ENCODE assay signal across 7 cellular contexts in genomic region chrX:89871662-89872061, GRCh38. TPM values are rescaled to one million over a fixed set of nuclear protein-coding genes. Genes with fewer than 3 reads are reported as not detected.
A peak's percentile ranks its signal among the peaks of the same experiment; 100 is the strongest.
DNase-seq lines count a peak whose midpoint lies in the region; ATAC-seq, FAIRE-seq and TF ChIP-seq lines count a peak whose summit lies in the region.
"Not testable (repeated sequence)": the region's sequence is repeated elsewhere in the genome, so short reads cannot be mapped to it uniquely, and the experiment has no call there.

No MANE protein-coding gene starts in this region.

- H3K27ac ChIP-seq in HepG2 (ENCODE audit: extremely low read length, insufficient read depth, low read length), result not testable (repeated sequence)

- TF ChIP-seq EP300 in HepG2 (IDR thresholded peaks at IDR 0.05; ENCODE audit: low read depth in 2 of 2, low read length in 2 of 2); HepG2 (CRISPR knock-in tag; IDR thresholded peaks at IDR 0.05; ENCODE audit: borderline replicate concordance): not testable (repeated sequence)

- not testable (repeated sequence) for H3K27me3 ChIP-seq in HepG2 (ENCODE audit: control insufficient read depth in 1 of 2, insufficient read depth in 2 of 2, low read length in 2 of 2)

- TF ChIP-seq RAD21 in HepG2 (CRISPR knock-in tag; IDR thresholded peaks at IDR 0.05), result not testable (repeated sequence)

- not testable (repeated sequence) for H3K4me1 Mint-ChIP-seq in T-helper 17 cell

- H3K4me3 Mint-ChIP-seq in T-helper 17 cell, result peak overlapping the region; percentile 37

- peak; percentile 36 for TF ChIP-seq CTCF in GM13976 (IDR thresholded peaks at IDR 0.05; ENCODE audit: borderline replicate concordance, control extremely low read depth, extremely low read depth, insufficient read depth, missing control alignments)
- TF ChIP-seq CTCF in HepG2 (CRISPR knock-in tag; IDR thresholded peaks at IDR 0.05), result not testable (repeated sequence)

- peak; percentile 90 for ATAC-seq in HG03575 (IDR thresholded peaks at IDR 0.05; ENCODE audit: extremely low read depth, insufficient number of reproducible peaks, low FRiP score, unreplicated experiment)
- not testable (repeated sequence) for ATAC-seq in T-helper 17 cell, HepG2

- not testable (repeated sequence) for H4K20me1 ChIP-seq in HepG2 (ENCODE audit: insufficient read depth, low read length)

- not testable (repeated sequence) for H3K4me1 ChIP-seq in HepG2 (ENCODE audit: insufficient read depth, low read length)

- CTCF ChIA-PET in HepG2 (lab: Yijun Ruan, JAX; ENCODE audit: low intra/inter-chr PET ratio, low total read pairs), result not testable (repeated sequence)

- BruUV-seq in HepG2 (replicated peaks; lab: Mats Ljungman, UMichigan), result not testable (repeated sequence)

- not testable (repeated sequence) for H3K9me3 ChIP-seq in T-helper 17 cell (ENCODE audit: control insufficient read depth, low read length, poor library complexity, severe bottlenecking); HepG2 (ENCODE audit: low read length)

- H2AFZ ChIP-seq in HepG2 (ENCODE audit: low read length), result not testable (repeated sequence)

- not testable (repeated sequence) for H3K36me3 Mint-ChIP-seq in T-helper 17 cell (ENCODE audit: low read depth)

- not testable (repeated sequence) for H3K4me2 ChIP-seq in HepG2 (ENCODE audit: low read depth, low read length)

- peak; percentile 91 for FAIRE-seq in HepG2 (lab: Jason Lieb, UNC)

- in situ Hi-C loops in GM13976 (cut with MboI; ENCODE audit: low sequenced_read_pairs, unreplicated experiment); HepG2 (cut with HindIII; ENCODE audit: extremely low pct_ligation_motif_present, low pct_unique_long_range_greater_than_20kb): not testable (repeated sequence)

- not testable (repeated sequence) for H3K9ac ChIP-seq in HepG2 (ENCODE audit: insufficient read depth, low read depth, low read length)

- intact Hi-C loops in HepG2 (cut with micrococcal nuclease; ENCODE audit: unreplicated experiment), result not testable (repeated sequence)

- not testable (repeated sequence) for H3K27me3 Mint-ChIP-seq in T-helper 17 cell

- not testable (repeated sequence) for H3K4me3 ChIP-seq in HepG2 (replicated peaks in 1 of 3; ENCODE audit: insufficient read depth in 1 of 3, low read depth in 2 of 3, low read length in 3 of 3)

- TF ChIP-seq POLR2A in HepG2 (IDR thresholded peaks at IDR 0.05; ENCODE audit: insufficient read depth in 1 of 2, low read depth in 2 of 2, low read length in 2 of 2), result not testable (repeated sequence)

- POLR2A ChIA-PET in HepG2 (lab: Yijun Ruan, JAX), result not testable (repeated sequence)

- H3K36me3 ChIP-seq in HepG2 (replicated peaks in 1 of 2; ENCODE audit: control insufficient read depth in 1 of 2, insufficient read depth in 2 of 2, low read length in 2 of 2), result not testable (repeated sequence)

- H3K27ac Mint-ChIP-seq in T-helper 17 cell, result not testable (repeated sequence)

- DNase-seq in GM13976 (ENCODE audit: low spot score); T-helper 17 cell: not testable (repeated sequence)
- DNase-seq in GOT3 (lab: John Stamatoyannopoulos, UW) (peak; percentile 0), NCI-H2171 (lab: John Stamatoyannopoulos, UW) (peak; percentile 0), dermis microvascular lymphatic vessel endothelial cell (ENCODE audit: low read depth in 2 of 2) (peak; percentile 0 to 5), HepG2 (ENCODE audit: low spot score) (peak; percentile 0)

- not testable (repeated sequence) for H3K79me2 ChIP-seq in HepG2 (ENCODE audit: insufficient read depth, low read length)

- WGBS in HepG2 (ENCODE audit: low lambda C conversion rate), result 5% methylated on average over 2 of the region's 4 CpGs

RNA-seq across cellular contexts. Expression of gene TGIF2LX, which starts 50.0 kb away (rescaled TPM):
- total RNA-seq in T-helper 17 cell (not detected), dermis microvascular lymphatic vessel endothelial cell (not detected in 2 replicates), HepG2 (2016; rRNA removed; fragmentation: Illumina TruSeq; extraction: Trizol) (not detected in 2 replicates)
- not detected in 2 replicates for total RNA-seq in HepG2 (2016; cell fraction: cytosol; rRNA removed; fragmentation: Illumina TruSeq; extraction: Trizol; ENCODE audit: low read depth)
- not detected in 2 replicates for total RNA-seq in HepG2 (2016; cell fraction: insoluble cytoplasmic fraction; rRNA removed; fragmentation: Illumina TruSeq; extraction: Trizol)
- total RNA-seq in HepG2 (2016; cell fraction: membrane; rRNA removed; fragmentation: Illumina TruSeq; extraction: Trizol), result not detected in 2 replicates
- total RNA-seq in HepG2 (2016; cell fraction: nucleus; rRNA removed; fragmentation: Illumina TruSeq; extraction: Trizol), result not detected in 2 replicates
- polyA plus RNA-seq in HepG2 (2011; rRNA removed), result not detected in 2 replicates
- polyA plus RNA-seq in HepG2 (2011; cell fraction: cytosol; rRNA removed), result not detected in 2 replicates
- polyA plus RNA-seq in HepG2 (2011; cell fraction: nucleus; rRNA removed), result not detected in 2 replicates
- polyA plus RNA-seq in HepG2 (2012), result not detected in 2 replicates
- not detected in 2 replicates for polyA plus RNA-seq in HepG2 (2016; cell fraction: cytosol; fragmentation: Illumina TruSeq; extraction: Trizol; ENCODE audit: low read depth)
- not detected in 2 replicates for polyA plus RNA-seq in HepG2 (2016; cell fraction: insoluble cytoplasmic fraction; fragmentation: Illumina TruSeq; extraction: Trizol; ENCODE audit: low read depth)
- not detected in 2 replicates for polyA plus RNA-seq in HepG2 (2016; cell fraction: membrane; fragmentation: Illumina TruSeq; extraction: Trizol; ENCODE audit: low read depth)
- not detected in 2 replicates for polyA plus RNA-seq in HepG2 (2016; cell fraction: nucleus; fragmentation: Illumina TruSeq; extraction: Trizol; ENCODE audit: insufficient read depth, low read depth)
- polyA minus RNA-seq in HepG2 (2011; rRNA and poly(A)+ RNA removed; ENCODE audit: low replicate concordance), result 0.23 TPM in 1 of 2 replicates, not detected in the other
- polyA minus RNA-seq in HepG2 (2011; cell fraction: cytosol; rRNA and poly(A)+ RNA removed), result not detected in 2 replicates
- not detected in 2 replicates for polyA minus RNA-seq in HepG2 (2011; cell fraction: nucleus; rRNA and poly(A)+ RNA removed)
